Comparison of ENCODE assay signal across 7 cellular contexts in genomic region chr20:22403860-22404608, GRCh38.
DNase-seq lines count a peak whose midpoint lies in the region; ATAC-seq, FAIRE-seq and TF ChIP-seq lines count a peak whose summit lies in the region.

No MANE protein-coding gene starts in this region.

- H3K27ac ChIP-seq in RWPE2 (ENCODE audit: poor library complexity, severe bottlenecking), result peak overlapping the region; percentile 11
- no peak overlapping the region for H3K27ac ChIP-seq in kidney (ENCODE audit: low read depth in 2 of 2, low read length in 2 of 2)
- no peak overlapping the region for H3K27ac ChIP-seq in subcutaneous abdominal adipose tissue (ENCODE audit: low read depth, low read length)

- ATAC-seq in HG03432 (IDR thresholded peaks at IDR 0.05; ENCODE audit: unreplicated experiment) (peak; percentile 73), RWPE2 (ENCODE audit: low read depth) (peak; percentile 21; the same call in 2 of the 3 replicates), HG03469 (IDR thresholded peaks at IDR 0.05; ENCODE audit: unreplicated experiment) (no peak), HG03520 (IDR thresholded peaks at IDR 0.05; ENCODE audit: unreplicated experiment) (no peak)

- FAIRE-seq in kidney (lab: Jason Lieb, UNC), result no peak

- intact Hi-C loops in kidney (cut with DNase I), result no loop called here

- DNase-seq in RWPE2 (ENCODE audit: low spot score), result no peak
- DNase-seq in kidney, result no peak
- DNase-seq in activated gamma-delta T cell treated with Interleukin-2 at 50 U/mL for 16 hours, result no peak

- no peak overlapping the region for H3K9ac ChIP-seq in kidney (ENCODE audit: low read length in 2 of 2)
- peak overlapping the region in 3 of 5 donors; percentile 31 to 63 (median 44) for H3K9ac ChIP-seq in subcutaneous abdominal adipose tissue (ENCODE audit: low read length in 5 of 5)

- H3K4me3 ChIP-seq in RWPE2 (ENCODE audit: severe bottlenecking) (no peak overlapping the region), kidney (ENCODE audit: low read length in 2 of 2) (peak overlapping the region; percentile 38 to 68), subcutaneous abdominal adipose tissue (ENCODE audit: low read depth in 1 of 5, low read length in 5 of 5) (peak overlapping the region; percentile 4 to 59 (median 33))

- H3K27me3 ChIP-seq in RWPE2 (ENCODE audit: insufficient read depth, poor library complexity, severe bottlenecking) (no peaks in the 10 kb centered on the region), subcutaneous abdominal adipose tissue (ENCODE audit: control insufficient read depth in 5 of 5, insufficient read depth in 4 of 5, low read length in 5 of 5) (peaks cover 0 to 13% (median 3%) of the 10 kb centered on the region in 5 donors)

- peaks cover 13% of the 10 kb centered on the region for H3K4me1 ChIP-seq in RWPE2 (ENCODE audit: insufficient read depth, poor library complexity, severe bottlenecking)
- H3K4me1 ChIP-seq in kidney (ENCODE audit: control insufficient read depth in 1 of 2, insufficient read depth in 1 of 2, low read depth in 1 of 2, low read length in 2 of 2), result peaks cover 5 to 8% of the 10 kb centered on the region in 2 donors
- H3K4me1 ChIP-seq in subcutaneous abdominal adipose tissue (ENCODE audit: control insufficient read depth in 5 of 5, insufficient read depth in 5 of 5, low read length in 5 of 5), result peaks cover 0 to 19% (median 13%) of the 10 kb centered on the region in 5 donors

- H3K36me3 ChIP-seq in RWPE2 (ENCODE audit: low read depth) (no peaks in the 10 kb centered on the region), kidney (ENCODE audit: control insufficient read depth in 1 of 2, insufficient read depth in 2 of 2, low read length in 2 of 2) (no peaks in the 10 kb centered on the region), subcutaneous abdominal adipose tissue (ENCODE audit: control insufficient read depth in 5 of 5, insufficient read depth in 5 of 5, low read length in 5 of 5) (no peaks in the 10 kb centered on the region)

- TF ChIP-seq CTCF in RWPE2 (IDR thresholded peaks at IDR 0.05; ENCODE audit: poor library complexity, severe bottlenecking) (no peak), kidney (IDR thresholded peaks at IDR 0.05; ENCODE audit: borderline replicate concordance, extremely low read depth, insufficient read depth) (no peak)

- H3K9me3 ChIP-seq in RWPE2 (ENCODE audit: severe bottlenecking) (no peaks in the 10 kb centered on the region), kidney (ENCODE audit: control insufficient read depth in 1 of 2, low read length in 2 of 2) (no peaks in the 10 kb centered on the region), subcutaneous abdominal adipose tissue (ENCODE audit: control insufficient read depth in 5 of 5, low read length in 5 of 5) (no peaks in the 10 kb centered on the region)

Comparison
In these comparisons a context has a peak if more than half of its experiments do, and no peak if none do; other contexts are left out.
1. ATAC-seq: peak in HG03432 (single experiment) and RWPE2 (single experiment); none in HG03469 (single experiment) and HG03520 (single experiment).
2. H3K9ac ChIP-seq: peak in subcutaneous abdominal adipose tissue (3 of 5); none in kidney (0 of 2).